Comparison of ENCODE assay signal across 14 cellular contexts in the genomic region with DNA sequence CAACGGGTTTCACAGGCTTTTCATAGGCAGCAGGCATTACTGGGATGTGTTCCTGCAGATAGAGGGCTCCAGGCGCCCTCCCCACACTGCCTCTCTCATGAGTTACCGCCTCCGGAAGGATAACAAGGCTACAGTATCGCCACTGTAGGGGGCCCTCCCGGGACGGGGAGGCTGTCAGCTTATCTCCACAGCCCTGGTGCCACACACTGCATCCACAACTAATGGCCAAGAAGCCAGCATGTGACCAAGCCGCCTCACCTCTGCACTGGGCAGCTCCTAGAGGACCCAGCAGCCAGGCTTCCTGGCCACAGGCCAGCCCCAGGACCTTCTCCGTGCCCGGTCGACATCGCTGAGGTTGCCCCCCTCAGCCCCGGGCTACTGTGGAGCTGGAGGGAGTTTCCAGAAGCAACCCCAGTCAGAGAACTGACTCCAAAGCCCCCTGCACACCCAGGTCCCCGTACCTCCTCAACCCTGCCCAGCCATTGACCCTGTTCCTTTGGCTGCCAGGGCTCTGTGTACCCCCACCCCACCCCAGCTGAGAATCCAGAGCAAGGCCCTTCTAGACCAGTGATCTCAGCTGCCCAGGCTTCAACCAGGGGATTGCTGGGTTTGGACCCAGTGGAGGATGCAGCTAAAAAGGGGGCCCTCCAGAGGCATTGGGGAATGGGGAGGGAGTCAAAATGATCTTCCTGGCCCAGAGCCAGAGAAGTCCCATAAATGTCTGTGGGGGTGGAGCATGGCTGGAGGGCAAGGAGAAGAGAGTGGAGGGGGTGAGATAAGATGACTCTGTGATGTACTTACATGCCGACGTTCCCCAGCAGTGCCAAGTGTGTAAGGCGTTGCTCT. TPM values are rescaled to one million over a fixed set of nuclear protein-coding genes. Genes with fewer than 3 reads are reported as not detected.
DNase-seq lines count a peak whose midpoint lies in the region; ATAC-seq and TF ChIP-seq lines count a peak whose summit lies in the region.
"Had no signal": no experiment of that assay in that cellular context is flagged by ENCODE, and none has a peak within 500 bp of the region (broad histone marks: within the 10 kb centered on the region; RNA-seq: fewer than 3 reads in every experiment).

No MANE protein-coding gene starts in this region.

- intact Hi-C loops in left ventricle myocardium inferior (cut with micrococcal nuclease) = no loop called here
- intact Hi-C loops in testis (cut with DNase I; ENCODE audit: low total_unique reads) = no loop called here

- H3K4me3 ChIP-seq in WERI-Rb-1 (ENCODE audit: low read depth, low read length) (no peak overlapping the region), left ventricle myocardium inferior (peak overlapping the region; percentile 52), testis (no peak overlapping the region)
- H3K4me3 ChIP-seq: tibial nerve had no signal

- WGBS in testis, 2 donors = 54 to 63% methylated on average over 5 to 17 of the region's 17 CpGs

- H3K27ac ChIP-seq in WERI-Rb-1 (no peak overlapping the region), left ventricle myocardium inferior (replicated peaks) (peak overlapping the region; percentile 90), testis (no peak overlapping the region)
- H3K27ac ChIP-seq: tibial nerve had no signal

- no peak for ATAC-seq in HG03439 (IDR thresholded peaks at IDR 0.05; ENCODE audit: unreplicated experiment)
- ATAC-seq: activated T-cell treated with anti-CD3 and anti-CD28 coated beads, Interleukin-2, amount 50 U/mL, for 4 hours had no signal

- no peaks in the 10 kb centered on the region for H3K9me3 ChIP-seq in WERI-Rb-1 (ENCODE audit: severe bottlenecking)
- H3K9me3 ChIP-seq in left ventricle myocardium inferior (replicated peaks) = no peaks in the 10 kb centered on the region
- H3K9me3 ChIP-seq in testis = no peaks in the 10 kb centered on the region
- H3K9me3 ChIP-seq: tibial nerve had no signal

- TF ChIP-seq CTCF in WERI-Rb-1 (IDR thresholded peaks at IDR 0.05; ENCODE audit: low read depth, low read length) = no peak
- peak; percentile 50 for TF ChIP-seq CTCF in left ventricle myocardium inferior (IDR thresholded peaks at IDR 0.05; ENCODE audit: borderline replicate concordance)
- TF ChIP-seq CTCF in testis (IDR thresholded peaks at IDR 0.05) = no peak

- DNase-seq in NCI-H82 (lab: John Stamatoyannopoulos, UW) (peak; percentile 43), NCI-H82 treated with DMSO at 0.1 percent for 48 hours (lab: John Stamatoyannopoulos, UW; ENCODE audit: unreplicated experiment) (no peak), WERI-Rb-1 (peak; percentile 62), left ventricle myocardium inferior (peak; percentile 58), testis (peak; percentile 93), NCI-H1105 treated with DMSO at 0.1 percent for 48 hours (lab: John Stamatoyannopoulos, UW) (no peak), NCI-H345 treated with DMSO at 0.1 percent for 48 hours (lab: John Stamatoyannopoulos, UW; ENCODE audit: unreplicated experiment) (no peak)
- DNase-seq: ACHN; activated CD4-positive, CD25-positive, alpha-beta regulatory T cell treated with anti-CD3 and anti-CD28 coated beads, Interleukin-2, amount 50 U/mL, for 72 hours; activated T-cell treated with anti-CD3 and anti-CD28 coated beads, Interleukin-2, amount 50 U/mL, for 4 hours; KG1; naive B cell had no signal

- H3K36me3 ChIP-seq in WERI-Rb-1 = no peaks in the 10 kb centered on the region
- no peaks in the 10 kb centered on the region for H3K36me3 ChIP-seq in left ventricle myocardium inferior
- H3K36me3 ChIP-seq in testis (ENCODE audit: low read depth, missing control alignments) = no peaks in the 10 kb centered on the region
- H3K36me3 ChIP-seq: tibial nerve had no signal

- H3K27me3 ChIP-seq in WERI-Rb-1 (ENCODE audit: insufficient read depth, low read depth, severe bottlenecking) (no peaks in the 10 kb centered on the region), left ventricle myocardium inferior (ENCODE audit: low read depth) (no peaks in the 10 kb centered on the region), testis (no peaks in the 10 kb centered on the region)
- H3K27me3 ChIP-seq: tibial nerve had no signal

- no peak for TF ChIP-seq POLR2A in testis (IDR thresholded peaks at IDR 0.05)

- H3K4me1 ChIP-seq in left ventricle myocardium inferior (peaks cover 53% of the 10 kb centered on the region), testis (peaks cover 31% of the 10 kb centered on the region)

RNA-seq across cellular contexts. Expression of gene NEK2, which starts 45.0 kb away (rescaled TPM):
- total RNA-seq in left ventricle myocardium inferior (0.19 TPM), testis (10 to 100 TPM; 40.0 to 53.9 TPM)
- polyA plus RNA-seq in testis (ENCODE audit: insufficient read depth, low read depth, low replicate concordance) = 126 TPM

RNA-seq across cellular contexts. Expression of gene SLC30A1, which starts 51.5 kb away (rescaled TPM):
- total RNA-seq in left ventricle myocardium inferior = 11.5 TPM
- 10 to 100 TPM; 29.4 to 33.3 TPM for total RNA-seq in testis
- 37.3 TPM for polyA plus RNA-seq in testis (ENCODE audit: insufficient read depth, low read depth, low replicate concordance)

Comparison
In these comparisons a context has a peak if more than half of its experiments do, and no peak if none do; other contexts are left out.
1. DNase-seq: peak in NCI-H82 (single experiment), WERI-Rb-1 (single experiment), left ventricle myocardium inferior (single experiment) and testis (single experiment); none in NCI-H82 treated with DMSO at 0.1 percent for 48 hours (single experiment), NCI-H1105 treated with DMSO at 0.1 percent for 48 hours (single experiment) and NCI-H345 treated with DMSO at 0.1 percent for 48 hours (single experiment).
2. RNA of gene NEK2, which starts 45.0 kb away (total RNA-seq): 40.0 to 53.9 TPM in testis; 0.19 TPM in left ventricle myocardium inferior (single experiment); every median in the first group is over 10 times any median in the second.